10 cellular contexts compared by ENCODE assay signal in the genomic region with DNA sequence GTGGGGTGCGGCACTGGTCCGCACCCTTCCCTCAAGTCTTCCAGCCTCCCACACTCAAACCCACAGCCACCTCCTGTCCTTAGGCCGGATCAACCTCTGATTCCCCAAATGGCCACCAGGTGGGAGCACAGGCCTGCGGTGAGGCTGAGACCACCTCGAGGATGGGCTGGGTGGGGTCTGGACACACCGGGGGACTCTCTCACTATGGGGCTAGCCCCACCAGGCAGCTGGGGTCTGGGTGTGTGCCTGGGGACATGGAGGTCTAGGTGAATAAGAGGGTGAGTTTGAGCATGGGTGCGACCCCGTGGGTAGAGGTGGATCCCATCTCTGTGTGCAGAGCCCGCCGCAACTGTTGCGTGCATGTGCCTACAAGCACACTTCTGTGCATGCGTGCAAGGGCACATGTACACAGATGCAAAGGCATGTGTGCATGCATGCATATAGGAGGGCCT. TPM values are rescaled to one million over a fixed set of nuclear protein-coding genes. Genes with fewer than 3 reads are reported as not detected.
DNase-seq lines count a peak whose midpoint lies in the region; ATAC-seq and TF ChIP-seq lines count a peak whose summit lies in the region.
"Had no signal": no experiment of that assay in that cellular context is flagged by ENCODE, and none has a peak within 500 bp of the region (broad histone marks: within the 10 kb centered on the region; RNA-seq: fewer than 3 reads in every experiment).

No MANE protein-coding gene starts in this region.

- H3K9me3 ChIP-seq in breast epithelium = no peaks in the 10 kb centered on the region

- CTCF ChIA-PET in MCF 10A (lab: Yijun Ruan, JAX) = interaction anchor here (0.5 to 2.3 kb wide), 8 partner anchors 9 to 1005 kb away, joined by 3 to 12 read pairs (median 3); no protein-coding TSS in a partner anchor

- no peaks in the 10 kb centered on the region for H3K4me1 ChIP-seq in breast epithelium

- H3K36me3 Mint-ChIP-seq in MCF 10A (ENCODE audit: insufficient read depth, unreplicated experiment) = no peaks in the 10 kb centered on the region

- no peak overlapping the region for H3K27ac ChIP-seq in breast epithelium

- no peaks in the 10 kb centered on the region for H3K27me3 ChIP-seq in breast epithelium

- DNase-seq in MCF 10A (ENCODE audit: unreplicated experiment) = no peak
- DNase-seq in breast epithelium (ENCODE audit: low spot score in 2 of 2) = no peak
- DNase-seq in NCI-H82 treated with DMSO at 0.1 percent for 48 hours (lab: John Stamatoyannopoulos, UW; ENCODE audit: unreplicated experiment) = peak; percentile 14
- peak; percentile 54 for DNase-seq in stimulated activated CD8-positive, alpha-beta memory T cell treated with anti-CD3 and anti-CD28 coated beads, Interleukin-4, amount 100 ng/mL, for 48 hours
- DNase-seq in NCI-H226 = no peak
- DNase-seq in AG08396 (ENCODE audit: low spot score) = no peak
- no peak for DNase-seq in posterior vena cava (ENCODE audit: low spot score)

- no peaks in the 10 kb centered on the region for H3K4me1 Mint-ChIP-seq in MCF 10A (ENCODE audit: insufficient read depth, unreplicated experiment)

- intact Hi-C loops in MCF 10A (cut with micrococcal nuclease) (loop anchor here (5.0 to 10.0 kb wide), 4 partner anchors 327 to 1010 kb away; no protein-coding TSS in a partner anchor), breast epithelium (cut with DNase I; ENCODE audit: low total_unique reads) (no loop called here), posterior vena cava (cut with DNase I) (loop anchor here (5.0 to 10.0 kb wide), 2 partner anchors 310 to 583 kb away; no protein-coding TSS in a partner anchor)

- TF ChIP-seq CTCF in MCF 10A (IDR thresholded peaks at IDR 0.05; ENCODE audit: unreplicated experiment) (peak; percentile 26), breast epithelium (IDR thresholded peaks at IDR 0.05) (no peak)

- H3K9me3 Mint-ChIP-seq in MCF 10A (ENCODE audit: unreplicated experiment) = no peaks in the 10 kb centered on the region

- BruUV-seq in MCF 10A (replicated peaks; lab: Mats Ljungman, UMichigan) = no TSS peak

- POLR2A ChIA-PET in MCF 10A (lab: Yijun Ruan, JAX) = no interaction called here

- no peaks in the 10 kb centered on the region for H3K27me3 Mint-ChIP-seq in MCF 10A (ENCODE audit: insufficient read depth, unreplicated experiment)

- TF ChIP-seq POLR2A in breast epithelium (IDR thresholded peaks at IDR 0.05) = no peak

- H3K27ac Mint-ChIP-seq in MCF 10A (ENCODE audit: low read depth, unreplicated experiment) = no peak overlapping the region
- H3K27ac Mint-ChIP-seq: activated T-helper 2 cell treated with anti-CD3 and anti-CD28 coated beads, Interferon-gamma antibody, Interleukin-2, Interleukin-4, amounts not matched to agents 10 μg/mL and 5 μg/mL and 100 μg/mL, durations not matched to agents 14 hours and 24 hours and 36 hours had no signal

- H3K36me3 ChIP-seq in breast epithelium = no peaks in the 10 kb centered on the region

- H3K4me3 ChIP-seq in breast epithelium = no peak overlapping the region

- ATAC-seq in esophagus mucosa = peak; percentile 21

- no peak overlapping the region for H3K4me3 Mint-ChIP-seq in MCF 10A (ENCODE audit: unreplicated experiment)

RNA-seq across cellular contexts. Expression of gene MYO18B, which starts 32.6 kb away (rescaled TPM):
- 0.07 TPM in 1 of 2 replicates, not detected in the other for total RNA-seq in MCF 10A (2022)
- total RNA-seq in breast epithelium = under 1 TPM; under 0.01 to 0.16 (median 0.15) TPM
- total RNA-seq in esophagus mucosa = 0.16 TPM
- under 1 TPM; 0.23 to 0.38 TPM for total RNA-seq in posterior vena cava
- total RNA-seq: Daoy had no signal

Comparison
In these comparisons a context has a peak if more than half of its experiments do, and no peak if none do; other contexts are left out.
1. DNase-seq: peak in NCI-H82 treated with DMSO at 0.1 percent for 48 hours (single experiment) and stimulated activated CD8-positive, alpha-beta memory T cell treated with anti-CD3 and anti-CD28 coated beads, Interleukin-4, amount 100 ng/mL, for 48 hours (single experiment); none in MCF 10A (single experiment), breast epithelium (0 of 2), NCI-H226 (single experiment), AG08396 (single experiment) and posterior vena cava (single experiment).